Comparison of ENCODE assay signal across 21 cellular contexts in genomic region chr3:58418227-58418626, GRCh38.
"Had no signal": no experiment of that assay in that cellular context is flagged by ENCODE, and none has a peak within 500 bp of the region (broad histone marks: within the 10 kb centered on the region; RNA-seq: fewer than 3 reads in every experiment).

No MANE protein-coding gene starts in this region.

- ATAC-seq: esophagus mucosa, left ventricle myocardium superior had no signal

- H3K4me3 ChIP-seq: sigmoid colon, smooth muscle cell, upper lobe of left lung had no signal

- H3K4me2 ChIP-seq: smooth muscle cell had no signal

- H3K27ac Mint-ChIP-seq: activated naive CD4-positive, alpha-beta T cell treated with anti-CD3 and anti-CD28 coated beads, Interleukin-2, amount 10 ng/mL, durations not matched to agents 7 days and 5 days; progenitor cell of endocrine pancreas had no signal

- H3K9me3 ChIP-seq: sigmoid colon, upper lobe of left lung had no signal

- H3K4me3 Mint-ChIP-seq: activated naive CD4-positive, alpha-beta T cell treated with anti-CD3 and anti-CD28 coated beads, Interleukin-2, amount 10 ng/mL, durations not matched to agents 7 days and 5 days had no signal

- H3K27ac ChIP-seq: upper lobe of left lung had no signal

- H3K27me3 ChIP-seq: sigmoid colon, upper lobe of left lung had no signal

- DNase-seq: activated CD8-positive, alpha-beta memory T cell treated with anti-CD3 and anti-CD28 coated beads, Interleukin-2, amount 50 U/mL, for 48 hours; activated effector memory CD4-positive, alpha-beta T cell treated with anti-CD3 and anti-CD28 coated beads, Interleukin-2, amount 50 U/mL, for 16 hours; activated naive CD4-positive, alpha-beta T cell treated with anti-CD3 and anti-CD28 coated beads, Interleukin-2, amount 10 ng/mL, durations not matched to agents 7 days and 5 days; activated T-cell treated with anti-CD3 and anti-CD28 coated beads, Interleukin-2, amount 50 U/mL, for 48 hours; central memory CD4-positive, alpha-beta T cell; effector memory CD4-positive, alpha-beta T cell; foreskin melanocyte; kidney glomerular epithelial cell; left ventricle myocardium superior; retina; sigmoid colon; stimulated activated CD4-positive, alpha-beta T cell treated with anti-CD3 and anti-CD28 coated beads, Interleukin-2, amount 100 ng/mL, for 48 hours; stimulated activated naive CD4-positive, alpha-beta T cell treated with Interleukin-2 at 50 U/mL for 16 hours; T-helper 1 cell; upper lobe of left lung had no signal

- FAIRE-seq: astrocyte, endothelial cell of umbilical vein, TTC549 had no signal

- H3K27me3 Mint-ChIP-seq: activated naive CD4-positive, alpha-beta T cell treated with anti-CD3 and anti-CD28 coated beads, Interleukin-2, amount 10 ng/mL, durations not matched to agents 7 days and 5 days; progenitor cell of endocrine pancreas had no signal

- H3K9me3 Mint-ChIP-seq: activated naive CD4-positive, alpha-beta T cell treated with anti-CD3 and anti-CD28 coated beads, Interleukin-2, amount 10 ng/mL, durations not matched to agents 7 days and 5 days had no signal
